ENCODE assay signal across 10 cellular contexts in the genomic region with DNA sequence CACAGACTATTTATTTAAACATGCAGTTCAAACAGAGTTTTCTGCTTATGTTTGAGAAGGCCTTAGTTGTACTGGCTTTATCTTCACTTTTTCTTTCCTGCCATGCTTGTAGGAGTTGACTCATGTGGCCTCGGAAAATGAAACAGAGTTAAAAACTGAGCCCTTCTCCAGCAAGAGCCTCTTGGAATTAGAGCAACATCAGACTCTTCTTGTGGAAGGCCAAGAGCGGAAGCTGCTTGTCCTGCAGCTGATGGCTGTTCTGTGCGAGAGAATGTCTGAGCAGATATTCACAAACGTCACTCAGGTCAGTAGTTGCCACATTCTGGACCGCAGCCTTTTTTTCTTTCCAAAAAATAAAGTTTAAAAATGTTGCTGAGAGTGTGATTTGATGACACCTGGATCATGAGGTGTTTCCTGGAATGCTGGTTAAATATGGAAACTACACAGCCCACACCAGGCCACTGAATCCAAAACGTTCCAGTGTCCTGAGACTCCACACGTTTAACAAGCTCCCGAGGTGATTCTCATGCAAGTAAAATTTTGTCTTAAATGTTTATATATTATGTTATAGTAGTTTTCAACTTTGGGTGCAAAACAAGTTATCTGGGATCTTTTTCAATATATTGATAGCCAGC.
"Had no signal": no experiment of that assay in that cellular context is flagged by ENCODE, and none has a peak within 500 bp of the region (broad histone marks: within the 10 kb centered on the region; RNA-seq: fewer than 3 reads in every experiment).

No MANE protein-coding gene starts in this region.

- H3K4me1 Mint-ChIP-seq: activated CD4-positive, alpha-beta T cell treated with anti-CD3 and anti-CD28 coated beads, Interleukin-2, amount 10 ng/mL, durations not matched to agents 7 days and 5 days; stimulated activated memory B cell treated with anti-CD40 and anti-IgM and Interleukin-4, amounts not matched to agents 10 μg/mL and 1 μg/mL and 100 μg/mL, for 72 hours had no signal

- H3K4me1 ChIP-seq: tibial artery had no signal

- H3K9me3 ChIP-seq: neutrophil, tibial artery had no signal

- H3K36me3 ChIP-seq: cardiac muscle cell had no signal

- H3K4me3 ChIP-seq: cardiac muscle cell, lung, tibial artery had no signal

- H3K27me3 ChIP-seq: cardiac muscle cell, neutrophil, tibial artery had no signal

- H3K4me3 Mint-ChIP-seq: activated CD4-positive, alpha-beta T cell treated with anti-CD3 and anti-CD28 coated beads, Interleukin-2, amount 10 ng/mL, durations not matched to agents 7 days and 5 days; stimulated activated memory B cell treated with anti-CD40 and anti-IgM and Interleukin-4, amounts not matched to agents 10 μg/mL and 1 μg/mL and 100 μg/mL, for 72 hours; T-helper 2 cell treated with Interferon-gamma antibody and Interleukin-4, amounts not matched to agents 5 μg/mL and 100 μg/mL, for 36 hours had no signal

- DNase-seq: activated CD4-positive, alpha-beta T cell treated with anti-CD3 and anti-CD28 coated beads, Interleukin-2, amount 10 ng/mL, durations not matched to agents 7 days and 5 days; activated naive CD4-positive, alpha-beta T cell treated with Interleukin-2 at 50 U/mL for 16 hours; stimulated activated CD4-positive, alpha-beta T cell treated with anti-CD3 and anti-CD28 coated beads, Interleukin-2, amount 100 ng/mL, for 48 hours; tibial artery had no signal

- H3K27me3 Mint-ChIP-seq: activated CD4-positive, alpha-beta T cell treated with anti-CD3 and anti-CD28 coated beads, Interleukin-2, amount 10 ng/mL, durations not matched to agents 7 days and 5 days; stimulated activated memory B cell treated with anti-CD40 and anti-IgM and Interleukin-4, amounts not matched to agents 10 μg/mL and 1 μg/mL and 100 μg/mL, for 72 hours had no signal

- H3K9me3 Mint-ChIP-seq: activated CD4-positive, alpha-beta T cell treated with anti-CD3 and anti-CD28 coated beads, Interleukin-2, amount 10 ng/mL, durations not matched to agents 7 days and 5 days; stimulated activated memory B cell treated with anti-CD40 and anti-IgM and Interleukin-4, amounts not matched to agents 10 μg/mL and 1 μg/mL and 100 μg/mL, for 72 hours; T-helper 2 cell treated with Interferon-gamma antibody and Interleukin-4, amounts not matched to agents 5 μg/mL and 100 μg/mL, for 36 hours had no signal

- H3K27ac Mint-ChIP-seq: activated CD4-positive, alpha-beta T cell treated with anti-CD3 and anti-CD28 coated beads, Interleukin-2, amount 10 ng/mL, durations not matched to agents 7 days and 5 days; stimulated activated memory B cell treated with anti-CD40 and anti-IgM and Interleukin-4, amounts not matched to agents 10 μg/mL and 1 μg/mL and 100 μg/mL, for 72 hours; T-helper 2 cell treated with Interferon-gamma antibody and Interleukin-4, amounts not matched to agents 5 μg/mL and 100 μg/mL, for 36 hours had no signal

- H3K27ac ChIP-seq: cardiac muscle cell, neutrophil, tibial artery had no signal

- ATAC-seq: esophagus mucosa; stimulated activated memory B cell treated with anti-CD40 and anti-IgM and Interleukin-4, amounts not matched to agents 10 μg/mL and 1 μg/mL and 100 μg/mL, for 72 hours had no signal
